In the genomic region with DNA sequence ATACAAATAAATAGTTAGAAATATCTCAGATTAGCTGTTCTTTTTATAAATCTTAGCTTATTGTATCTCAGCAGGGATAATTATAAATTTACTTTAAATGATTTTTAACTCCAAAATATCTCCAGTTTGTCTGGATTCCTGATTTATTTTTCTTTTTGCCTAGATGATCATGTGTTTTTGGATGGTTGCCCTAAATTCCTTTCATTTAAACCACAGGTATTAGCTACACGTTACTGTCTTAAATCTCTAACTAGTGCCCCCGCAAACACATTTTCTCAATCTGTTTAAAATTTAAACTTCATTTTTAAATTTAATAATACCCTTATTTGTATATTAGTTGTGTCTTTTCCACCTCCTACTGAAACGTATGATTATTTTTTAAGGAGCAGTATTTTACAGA, we compare ENCODE assay signal across 25 cellular contexts. TPM values are rescaled to one million over a fixed set of nuclear protein-coding genes. Genes with fewer than 3 reads are reported as not detected.
A peak's percentile ranks its signal among the peaks of the same experiment; 100 is the strongest.
DNase-seq lines count a peak whose midpoint lies in the region; ATAC-seq and TF ChIP-seq lines count a peak whose summit lies in the region.
"Had no signal": no experiment of that assay in that cellular context is flagged by ENCODE, and none has a peak within 500 bp of the region (broad histone marks: within the 10 kb centered on the region; RNA-seq: fewer than 3 reads in every experiment).

No MANE protein-coding gene starts in this region.

- H3K27ac ChIP-seq in breast epithelium (no peak overlapping the region), lower lobe of right lung (no peak overlapping the region)
- H3K27ac ChIP-seq: psoas muscle, uterus had no signal

- in situ Hi-C loops in astrocyte of the spinal cord (cut with HindIII; ENCODE audit: low sequenced_read_pairs) = no loop called here

- CTCF ChIA-PET in MCF 10A (lab: Yijun Ruan, JAX) = no interaction called here

- peak overlapping the region; percentile 70 for H3K4me3 Mint-ChIP-seq in MCF 10A (ENCODE audit: unreplicated experiment)
- H3K4me3 Mint-ChIP-seq: activated naive CD8-positive, alpha-beta T cell treated with anti-CD3 and anti-CD28 coated beads, Interleukin-2, amount 50 U/mL, for 24 hours; central memory CD8-positive, alpha-beta T cell; nephron progenitor cell had no signal

- POLR2A ChIA-PET in MCF 10A (lab: Yijun Ruan, JAX) = interaction anchor here (0.6 to 3.8 kb wide), 16 partner anchors 10 to 1095 kb away, joined by 3 to 70 read pairs (median 4); a partner anchor contains a TSS

- H3K36me3 ChIP-seq in breast epithelium (no peaks in the 10 kb centered on the region), lower lobe of right lung (no peaks in the 10 kb centered on the region)
- H3K36me3 ChIP-seq: uterus had no signal

- TF ChIP-seq CTCF in MCF 10A (IDR thresholded peaks at IDR 0.05; ENCODE audit: unreplicated experiment) (no peak), breast epithelium (IDR thresholded peaks at IDR 0.05) (no peak), astrocyte of the spinal cord (IDR thresholded peaks at IDR 0.05; ENCODE audit: low read depth, low read length) (no peak), lower lobe of right lung (IDR thresholded peaks at IDR 0.05) (no peak)

- ATAC-seq in Right ventricle myocardium superior (ENCODE audit: poor library complexity) (no peak), lower lobe of right lung (no peak), GM18502 (IDR thresholded peaks at IDR 0.05; ENCODE audit: poor library complexity, unreplicated experiment) (no peak)
- ATAC-seq: Panc1, psoas muscle had no signal

- DNase-seq in MCF 10A (ENCODE audit: unreplicated experiment) = peak; percentile 53
- no peak for DNase-seq in breast epithelium (ENCODE audit: low spot score in 2 of 2)
- DNase-seq in astrocyte of the spinal cord (ENCODE audit: low read depth, low spot score) = peak; percentile 38
- peak; percentile 51 for DNase-seq in glomerular visceral epithelial cell (ENCODE audit: extremely low spot score)
- peak; percentile 12 for DNase-seq in superior temporal gyrus (ENCODE audit: extremely low spot score)
- DNase-seq in Right ventricle myocardium superior = no peak
- DNase-seq in lower lobe of right lung = no peak
- DNase-seq: 8988T; activated CD4-positive, alpha-beta T cell treated with anti-CD3 and anti-CD28 coated beads for 4 hours; activated effector memory CD4-positive, alpha-beta T cell treated with Interleukin-2 at 50 U/mL for 16 hours; activated naive CD8-positive, alpha-beta T cell treated with anti-CD3 and anti-CD28 coated beads, Interleukin-2, amount 50 U/mL, for 24 hours; effector CD4-positive, alpha-beta T cell; hippocampal formation; kidney; MV-4-11; NCI-H1694 treated with DMSO at 0.1 percent for 48 hours; nephron progenitor cell; psoas muscle; substantia nigra; SW 1271; uterus had no signal

- H3K27me3 Mint-ChIP-seq in MCF 10A (ENCODE audit: insufficient read depth, unreplicated experiment) = no peaks in the 10 kb centered on the region
- H3K27me3 Mint-ChIP-seq: activated naive CD8-positive, alpha-beta T cell treated with anti-CD3 and anti-CD28 coated beads, Interleukin-2, amount 50 U/mL, for 24 hours; central memory CD8-positive, alpha-beta T cell had no signal

- no peaks in the 10 kb centered on the region for H3K4me1 ChIP-seq in breast epithelium
- H3K4me1 ChIP-seq in lower lobe of right lung = peaks cover 6% of the 10 kb centered on the region

- H3K9me3 ChIP-seq in breast epithelium (no peaks in the 10 kb centered on the region), lower lobe of right lung (no peaks in the 10 kb centered on the region)
- H3K9me3 ChIP-seq: psoas muscle, uterus had no signal

- H3K27ac Mint-ChIP-seq in MCF 10A (ENCODE audit: low read depth, unreplicated experiment) = peak overlapping the region; percentile 94
- H3K27ac Mint-ChIP-seq: nephron progenitor cell had no signal

- peaks cover 9% of the 10 kb centered on the region for H3K36me3 Mint-ChIP-seq in MCF 10A (ENCODE audit: insufficient read depth, unreplicated experiment)
- H3K36me3 Mint-ChIP-seq: CD14-positive monocyte had no signal

- intact Hi-C loops in MCF 10A (cut with micrococcal nuclease) = loop anchor here (10.0 kb wide), 1 partner anchor 121 kb away; no protein-coding TSS in a partner anchor
- intact Hi-C loops in breast epithelium (cut with DNase I; ENCODE audit: low total_unique reads) = no loop called here
- intact Hi-C loops in Right ventricle myocardium superior (cut with DNase I) = no loop called here
- intact Hi-C loops in lower lobe of right lung (cut with DNase I) = no loop called here

- BruUV-seq in MCF 10A (replicated peaks; lab: Mats Ljungman, UMichigan) = no TSS peak

- no peak for TF ChIP-seq POLR2A in breast epithelium (IDR thresholded peaks at IDR 0.05)

- peaks cover 13% of the 10 kb centered on the region for H3K4me1 Mint-ChIP-seq in MCF 10A (ENCODE audit: insufficient read depth, unreplicated experiment)

- H3K4me3 ChIP-seq in breast epithelium (no peak overlapping the region), astrocyte of the spinal cord (ENCODE audit: low read depth, low read length) (no peak overlapping the region), lower lobe of right lung (no peak overlapping the region)
- H3K4me3 ChIP-seq: psoas muscle, uterus had no signal

- H3K27me3 ChIP-seq in breast epithelium = no peaks in the 10 kb centered on the region
- no peaks in the 10 kb centered on the region for H3K27me3 ChIP-seq in lower lobe of right lung (ENCODE audit: low read depth)
- H3K27me3 ChIP-seq: uterus had no signal

- H3K9me3 Mint-ChIP-seq in MCF 10A (ENCODE audit: unreplicated experiment) = no peaks in the 10 kb centered on the region
- H3K9me3 Mint-ChIP-seq: activated naive CD8-positive, alpha-beta T cell treated with anti-CD3 and anti-CD28 coated beads, Interleukin-2, amount 50 U/mL, for 24 hours; CD14-positive monocyte; central memory CD8-positive, alpha-beta T cell had no signal

RNA-seq across cellular contexts. Expression of a gene that starts 5.6 kb away (rescaled TPM):
- total RNA-seq in MCF 10A (2022) (71.1 and 73.4 TPM in 2 replicates), breast epithelium (10 to 100 TPM; 24.3 to 27.8 (median 27.2) TPM), Right ventricle myocardium superior (12.8 TPM), lower lobe of right lung (35.3 TPM)

Comparison
In these comparisons a context has a peak if more than half of its experiments do, and no peak if none do; other contexts are left out.
1. DNase-seq: peak in MCF 10A (single experiment), astrocyte of the spinal cord (single experiment), glomerular visceral epithelial cell (single experiment) and superior temporal gyrus (single experiment); none in breast epithelium (0 of 2), Right ventricle myocardium superior (single experiment) and lower lobe of right lung (single experiment).